11 cellular contexts compared by ENCODE assay signal in the genomic region with DNA sequence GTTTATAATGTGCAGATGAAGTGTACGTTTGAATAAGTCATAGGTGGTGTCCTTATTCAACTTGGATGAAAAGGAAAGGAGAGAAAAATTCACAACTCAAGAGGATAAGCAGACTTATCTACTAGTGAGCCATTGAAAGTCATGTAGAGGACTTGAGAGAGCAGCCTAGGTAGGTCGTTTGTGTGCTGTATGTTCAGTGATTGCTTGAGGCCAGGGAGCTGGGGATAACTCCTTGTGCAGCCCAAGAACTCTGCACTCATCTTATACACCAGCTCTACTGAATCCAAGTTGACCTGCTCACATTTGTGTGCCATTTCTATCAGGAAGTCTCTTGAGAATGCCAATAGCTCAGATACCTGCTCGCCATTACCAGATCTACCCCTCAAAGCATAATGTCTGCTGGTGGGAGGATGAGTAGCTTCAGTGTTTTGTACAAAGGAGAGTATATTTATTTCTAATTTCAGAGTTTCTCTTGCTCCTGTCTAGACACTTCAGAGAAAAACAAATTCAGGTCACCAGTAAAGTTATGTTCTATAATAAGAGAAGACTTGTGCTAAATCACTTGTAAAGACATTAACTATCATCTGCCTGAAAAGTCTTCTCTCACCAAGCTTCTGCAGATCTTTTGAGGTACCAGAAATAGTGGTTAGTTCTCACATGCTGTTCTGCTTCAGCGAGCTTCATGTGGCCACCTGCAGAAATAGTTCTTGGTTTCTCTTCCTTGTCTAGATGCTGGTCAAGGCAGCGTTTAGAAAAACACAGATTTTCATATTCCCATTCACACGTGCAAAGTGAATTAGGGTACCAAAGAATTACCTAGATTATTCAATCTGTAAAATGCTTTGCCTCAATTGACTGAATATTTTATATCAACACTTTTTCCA. TPM values are rescaled to one million over a fixed set of nuclear protein-coding genes. Genes with fewer than 3 reads are reported as not detected.
DNase-seq lines count a peak whose midpoint lies in the region; ATAC-seq and TF ChIP-seq lines count a peak whose summit lies in the region.
"Had no signal": no experiment of that assay in that cellular context is flagged by ENCODE, and none has a peak within 500 bp of the region (broad histone marks: within the 10 kb centered on the region; RNA-seq: fewer than 3 reads in every experiment).

No MANE protein-coding gene starts in this region.

- H3K9me3 Mint-ChIP-seq in CD14-positive monocyte, result no peaks in the 10 kb centered on the region

- H3K4me1 Mint-ChIP-seq in CD14-positive monocyte, result no peaks in the 10 kb centered on the region

- intact Hi-C loops in mucosa of descending colon (cut with DNase I, micrococcal nuclease), result no loop called here
- intact Hi-C loops in CD14-positive monocyte (cut with micrococcal nuclease), result loop anchor here in 1 of 2 donors (10.0 kb wide), 1 partner anchor 223 kb away; the partner anchor contains the start of gene DPH5

- no peaks in the 10 kb centered on the region for H3K9me3 ChIP-seq in mucosa of descending colon

- peaks cover 0 to 1% of the 10 kb centered on the region in 2 donors for H3K36me3 Mint-ChIP-seq in CD14-positive monocyte

- no peaks in the 10 kb centered on the region for H3K4me1 ChIP-seq in mucosa of descending colon (ENCODE audit: low read depth)

- H3K4me3 ChIP-seq in mucosa of descending colon, result no peak overlapping the region
- H3K4me3 ChIP-seq: hepatocyte had no signal

- peak overlapping the region in 1 of 7 donors; percentile 8 for H3K27ac Mint-ChIP-seq in CD14-positive monocyte

- DNase-seq in mucosa of descending colon (no peak), NCI-H2081 (lab: John Stamatoyannopoulos, UW) (no peak), NCI-H2227 treated with DMSO at 0.1 percent for 48 hours (lab: John Stamatoyannopoulos, UW) (no peak), CD14-positive monocyte (ENCODE audit: low spot score) (no peak)
- DNase-seq in activated T-cell treated with anti-CD3 and anti-CD28 coated beads, Interleukin-2, amount 50 U/mL, for 1 hour, result no peak
- DNase-seq: NCI-H1436 treated with DMSO at 0.1 percent for 48 hours, occipital lobe had no signal

- ATAC-seq in GM18520 (IDR thresholded peaks at IDR 0.05; ENCODE audit: unreplicated experiment) (peak; percentile 96), GM21576 (IDR thresholded peaks at IDR 0.05; ENCODE audit: unreplicated experiment) (peak; percentile 92), HG03432 (IDR thresholded peaks at IDR 0.05; ENCODE audit: unreplicated experiment) (peak; percentile 96), mucosa of descending colon (peak; percentile 63)

- no peak overlapping the region for H3K4me3 Mint-ChIP-seq in CD14-positive monocyte

- peaks cover 2 to 5% (median 3%) of the 10 kb centered on the region in 3 donors for H3K27me3 Mint-ChIP-seq in CD14-positive monocyte (ENCODE audit: low read depth in 3 of 3)

- no peaks in the 10 kb centered on the region for H3K36me3 ChIP-seq in mucosa of descending colon (ENCODE audit: low read depth)

- TF ChIP-seq CTCF in mucosa of descending colon (IDR thresholded peaks at IDR 0.05), result no peak
- no peak for TF ChIP-seq CTCF in CD14-positive monocyte (IDR thresholded peaks at IDR 0.05)

RNA-seq across cellular contexts. Expression of gene S1PR1, which starts 10.8 kb away (rescaled TPM):
- 10 to 100 TPM in 2 of 3 donors, 1 to 10 TPM in 1; 4.8 to 14.9 (median 12.3) TPM for total RNA-seq in mucosa of descending colon
- polyA plus RNA-seq in CD14-positive monocyte, result under 1 TPM; 0.43 to 0.64 TPM
